Comparison of ENCODE assay signal across 21 cellular contexts in the genomic region with DNA sequence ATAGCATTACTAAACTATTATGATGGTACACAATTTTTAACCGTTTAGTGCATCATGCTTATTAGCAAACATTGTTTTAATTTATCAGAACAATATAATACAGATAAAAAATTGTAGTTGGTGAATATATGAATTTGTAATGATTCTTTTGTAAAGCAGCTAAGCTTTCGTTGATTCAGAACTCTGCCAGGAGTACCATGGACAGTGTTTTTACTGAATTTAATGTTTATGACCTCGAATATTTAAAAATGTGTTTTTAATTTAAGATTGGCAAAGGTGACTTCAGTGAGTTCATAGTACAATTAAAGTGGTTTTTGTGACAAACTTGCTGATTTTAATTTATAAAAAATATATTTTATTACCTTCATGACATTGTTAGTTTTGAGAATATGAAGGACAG.
"Had no signal": no experiment of that assay in that cellular context is flagged by ENCODE, and none has a peak within 500 bp of the region (broad histone marks: within the 10 kb centered on the region; RNA-seq: fewer than 3 reads in every experiment).

No MANE protein-coding gene starts in this region.

- H3K9me3 ChIP-seq: esophagus squamous epithelium, gastroesophageal sphincter, ovary, right atrium auricular region, sigmoid colon, stomach, thoracic aorta, transverse colon had no signal

- H3K36me3 ChIP-seq: esophagus squamous epithelium, gastroesophageal sphincter, neural progenitor cell, ovary, right atrium auricular region, sigmoid colon, stomach, thoracic aorta, transverse colon had no signal

- H3K4me2 ChIP-seq: neural progenitor cell had no signal

- H3K4me3 ChIP-seq: esophagus squamous epithelium, gastroesophageal sphincter, lung, neural progenitor cell, ovary, right atrium auricular region, sigmoid colon, skin epidermis, stomach, thoracic aorta, transverse colon had no signal

- H3K27me3 ChIP-seq: esophagus squamous epithelium, gastroesophageal sphincter, neural progenitor cell, ovary, right atrium auricular region, sigmoid colon, stomach, transverse colon had no signal

- ATAC-seq: gastroesophageal sphincter; left lobe of liver; natural killer cell treated with Interleukin-12 subunit alpha and Interleukin-12 subunit beta and Interleukin-15 and Interleukin-18, amount 100 ng/mL, for 72 hours had no signal

- H3K9ac ChIP-seq: neural progenitor cell had no signal

- H2AFZ ChIP-seq: neural progenitor cell had no signal

- H3K27ac ChIP-seq: esophagus squamous epithelium, gastroesophageal sphincter, neural progenitor cell, ovary, right atrium auricular region, skin epidermis, stomach, thoracic aorta, transverse colon had no signal

- DNase-seq: effector memory CD4-positive, alpha-beta T cell; esophagus squamous epithelium; glutamatergic neuron; islet precursor cell; midbrain; nucleus accumbens; ovary; sigmoid colon; stimulated activated CD4-positive, alpha-beta T cell treated with anti-CD3 and anti-CD28 coated beads, Interleukin-2, amount 100 ng/mL, for 24 hours; stimulated activated naive CD4-positive, alpha-beta T cell; stomach; substantia nigra; transverse colon had no signal
